ENCODE assay signal across 9 cellular contexts in genomic region chr17:4789951-4790704, GRCh38. TPM values are rescaled to one million over a fixed set of nuclear protein-coding genes. Genes with fewer than 3 reads are reported as not detected.
A peak's percentile ranks its signal among the peaks of the same experiment; 100 is the strongest.
DNase-seq lines count a peak whose midpoint lies in the region; ATAC-seq and TF ChIP-seq lines count a peak whose summit lies in the region.
"Had no signal": no experiment of that assay in that cellular context is flagged by ENCODE, and none has a peak within 500 bp of the region (broad histone marks: within the 10 kb centered on the region; RNA-seq: fewer than 3 reads in every experiment).

No MANE protein-coding gene starts in this region.

- H3K27ac ChIP-seq in dorsolateral prefrontal cortex = peak overlapping the region; percentile 79 to 99 (median 98)
- H3K27ac ChIP-seq in lower lobe of right lung = peak overlapping the region; percentile 96

- H3K9me3 ChIP-seq in lower lobe of right lung = no peaks in the 10 kb centered on the region

- H3K4me1 ChIP-seq in lower lobe of right lung = peaks cover 31% of the 10 kb centered on the region

- H3K4me3 ChIP-seq in dorsolateral prefrontal cortex (peak overlapping the region; percentile 51 to 92 (median 80)), lower lobe of right lung (peak overlapping the region; percentile 76)

- H3K27me3 ChIP-seq in dorsolateral prefrontal cortex = peaks cover 0 to 7% (median 0%) of the 10 kb centered on the region in 45 donors
- H3K27me3 ChIP-seq in lower lobe of right lung (ENCODE audit: low read depth) = peaks cover 11% of the 10 kb centered on the region

- intact Hi-C loops in dorsolateral prefrontal cortex (cut with DNase I) (loop anchor here (2.0 to 5.0 kb wide), 3 partner anchors 43 to 78 kb away; partner anchors contain the start of genes ARRB2 (in 1 of the 2), MED11 (in 1 of the 2) and MINK1 (in 1 of the 2)), lower lobe of right lung (cut with DNase I) (loop anchor here (10.0 kb wide), 1 partner anchor 55 kb away; the partner anchor contains the start of genes CXCL16, MED11 and ZMYND15)

- no peaks in the 10 kb centered on the region for H3K36me3 ChIP-seq in lower lobe of right lung

- ATAC-seq in GM18907 (IDR thresholded peaks at IDR 0.05; ENCODE audit: unreplicated experiment) (peak; percentile 86), HG03159 (IDR thresholded peaks at IDR 0.05; ENCODE audit: unreplicated experiment) (peak; percentile 82), lower lobe of right lung (peak; percentile 94 to 95)

- DNase-seq in AG20443 (ENCODE audit: low spot score) (peak; percentile 95), NCI-H526 treated with DMSO at 0.1 percent for 48 hours (lab: John Stamatoyannopoulos, UW) (peak; percentile 41), dorsolateral prefrontal cortex (peak; percentile 62 to 91 (median 86)), lower lobe of right lung (peak; percentile 90)
- peak; percentile 82 to 84 for DNase-seq in activated CD4-positive, alpha-beta T cell treated with anti-CD3 and anti-CD28 coated beads, Interleukin-2, amount 50 U/mL, for 48 hours
- peak; percentile 66 to 78 for DNase-seq in stimulated activated CD4-positive, alpha-beta T cell treated with anti-CD3 and anti-CD28 coated beads, Interleukin-4, amount 100 ng/mL, for 48 hours (ENCODE audit: low read depth in 2 of 2)

- TF ChIP-seq CTCF in dorsolateral prefrontal cortex (IDR thresholded peaks at IDR 0.05 in 54 of 56, conservative IDR thresholded peaks at IDR 0.05 in 2 of 56; ENCODE audit: low read depth in 1 of 56, partially characterized antibody in 56 of 56) (peak in 55 of 56 donors; percentile 40 to 97 (median 73)), lower lobe of right lung (IDR thresholded peaks at IDR 0.05) (peak; percentile 82)

RNA-seq across cellular contexts. Expression of gene GLTPD2, which starts 1.4 kb away (rescaled TPM):
- total RNA-seq in dorsolateral prefrontal cortex (1 to 10 TPM in 1 of 120 experiments, under 1 TPM in 28, not detected in 91; 0.47 to 1.2 (median 0.57) TPM), lower lobe of right lung (not detected)
- total RNA-seq: activated CD8-positive, alpha-beta memory T cell treated with anti-CD3 and anti-CD28 coated beads for 36 hours had no signal

RNA-seq across cellular contexts. Expression of gene VMO1, which starts 4.0 kb away (rescaled TPM):
- 1 to 10 TPM in 114 of 120 experiments, under 1 TPM in 4, not detected in 2; 0.64 to 8.1 (median 2.7) TPM for total RNA-seq in dorsolateral prefrontal cortex
- 9.9 TPM for total RNA-seq in lower lobe of right lung

RNA-seq across cellular contexts. Expression of gene PSMB6, which starts 5.8 kb away (rescaled TPM):
- 100 to 1,000 TPM in 19 of 120 experiments, 10 to 100 TPM in 101; 56.6 to 114 (median 88.3) TPM for total RNA-seq in dorsolateral prefrontal cortex
- total RNA-seq in lower lobe of right lung = 95.5 TPM

RNA-seq across cellular contexts. Expression of gene PLD2, which starts 16.8 kb away (rescaled TPM):
- total RNA-seq in dorsolateral prefrontal cortex (10 to 100 TPM; 15.8 to 64.8 (median 35.8) TPM), lower lobe of right lung (38.4 TPM)

Comparison
In these comparisons a context has a peak if more than half of its experiments do, and no peak if none do; other contexts are left out.
1. Peak in every context shown above with its lines: DNase-seq, ATAC-seq, H3K4me3 ChIP-seq and H3K27ac ChIP-seq.
2. DNase-seq: peak in every context shown above with its lines; median percentile 95 in AG20443; 90 in lower lobe of right lung; 86 in dorsolateral prefrontal cortex; 83 in activated CD4-positive, alpha-beta T cell treated with anti-CD3 and anti-CD28 coated beads, Interleukin-2, amount 50 U/mL, for 48 hours; 72 in stimulated activated CD4-positive, alpha-beta T cell treated with anti-CD3 and anti-CD28 coated beads, Interleukin-4, amount 100 ng/mL, for 48 hours; 41 in NCI-H526 treated with DMSO at 0.1 percent for 48 hours.